ENCODE assay signal across 11 cellular contexts in genomic region chr21:37711294-37711844, GRCh38.
A peak's percentile ranks its signal among the peaks of the same experiment; 100 is the strongest.
DNase-seq lines count a peak whose midpoint lies in the region; ATAC-seq and TF ChIP-seq lines count a peak whose summit lies in the region.
"Had no signal": no experiment of that assay in that cellular context is flagged by ENCODE, and none has a peak within 500 bp of the region (broad histone marks: within the 10 kb centered on the region; RNA-seq: fewer than 3 reads in every experiment).

No MANE protein-coding gene starts in this region.

- in situ Hi-C loops in gastrocnemius medialis (cut with MboI; ENCODE audit: low sequenced_read_pairs in 4 of 4) = loop anchor here (10.0 to 25.0 kb wide), 4 partner anchors 101 to 651 kb away; no protein-coding TSS in a partner anchor

- no peaks in the 10 kb centered on the region for H3K9me3 ChIP-seq in gastrocnemius medialis

- H3K4me3 Mint-ChIP-seq in glutamatergic neuron (ENCODE audit: unreplicated experiment) = peak overlapping the region; percentile 81
- H3K4me3 Mint-ChIP-seq in T-helper 2 cell treated with Interferon-gamma antibody and Interleukin-4, amounts not matched to agents 5 μg/mL and 100 μg/mL, for 36 hours = no peak overlapping the region
- H3K4me3 Mint-ChIP-seq: CD14-positive monocyte had no signal

- H3K27me3 Mint-ChIP-seq in glutamatergic neuron (ENCODE audit: unreplicated experiment) = peaks cover 10% of the 10 kb centered on the region
- peaks cover 19% of the 10 kb centered on the region for H3K27me3 Mint-ChIP-seq in T-helper 2 cell treated with Interferon-gamma antibody and Interleukin-4, amounts not matched to agents 5 μg/mL and 100 μg/mL, for 36 hours (ENCODE audit: low read depth)

- no peak for ATAC-seq in gastrocnemius medialis
- ATAC-seq in HG03039 (IDR thresholded peaks at IDR 0.05; ENCODE audit: unreplicated experiment) = no peak

- peak; percentile 45 for DNase-seq in NAMALWA (ENCODE audit: low spot score)
- DNase-seq in NCI-H69 (lab: John Stamatoyannopoulos, UW) = peak; percentile 99
- no peak for DNase-seq in glutamatergic neuron
- DNase-seq in gastrocnemius medialis = no peak
- no peak for DNase-seq in T-helper 2 cell treated with Interferon-gamma antibody and Interleukin-4, amounts not matched to agents 5 μg/mL and 100 μg/mL, for 36 hours (ENCODE audit: low spot score)
- DNase-seq in germinal center (ENCODE audit: low spot score) = no peak
- DNase-seq: effector memory CD4-positive, alpha-beta T cell had no signal

- TF ChIP-seq CTCF in glutamatergic neuron (IDR thresholded peaks at IDR 0.05; ENCODE audit: partially characterized antibody, unreplicated experiment) (no peak), gastrocnemius medialis (IDR thresholded peaks at IDR 0.05 in 4 of 5, conservative IDR thresholded peaks at IDR 0.05 in 1 of 5) (no peak)

- no peak for TF ChIP-seq POLR2A in gastrocnemius medialis (IDR thresholded peaks at IDR 0.05)

- peaks cover 8 to 12% of the 10 kb centered on the region in 2 donors for H3K4me1 ChIP-seq in gastrocnemius medialis

- H3K27me3 ChIP-seq in gastrocnemius medialis = no peaks in the 10 kb centered on the region

- H3K4me3 ChIP-seq in gastrocnemius medialis = no peak overlapping the region

- H3K36me3 Mint-ChIP-seq in glutamatergic neuron (ENCODE audit: unreplicated experiment) = peaks cover 20% of the 10 kb centered on the region
- H3K36me3 Mint-ChIP-seq in T-helper 2 cell treated with Interferon-gamma antibody and Interleukin-4, amounts not matched to agents 5 μg/mL and 100 μg/mL, for 36 hours (ENCODE audit: low read depth) = no peaks in the 10 kb centered on the region
- H3K36me3 Mint-ChIP-seq: CD14-positive monocyte had no signal

- peaks cover 12% of the 10 kb centered on the region for H3K9me3 Mint-ChIP-seq in glutamatergic neuron (ENCODE audit: unreplicated experiment)
- no peaks in the 10 kb centered on the region for H3K9me3 Mint-ChIP-seq in T-helper 2 cell treated with Interferon-gamma antibody and Interleukin-4, amounts not matched to agents 5 μg/mL and 100 μg/mL, for 36 hours
- H3K9me3 Mint-ChIP-seq: CD14-positive monocyte had no signal

- intact Hi-C loops in gastrocnemius medialis (cut with DNase I; ENCODE audit: low total_unique reads) = loop anchor here (5.0 kb wide), 1 partner anchor 416 kb away; no protein-coding TSS in a partner anchor

- H3K4me1 Mint-ChIP-seq in glutamatergic neuron (ENCODE audit: low read depth, unreplicated experiment) = peaks cover 30% of the 10 kb centered on the region
- H3K4me1 Mint-ChIP-seq in T-helper 2 cell treated with Interferon-gamma antibody and Interleukin-4, amounts not matched to agents 5 μg/mL and 100 μg/mL, for 36 hours (ENCODE audit: low read depth) = no peaks in the 10 kb centered on the region
- H3K4me1 Mint-ChIP-seq: CD14-positive monocyte had no signal

- peak overlapping the region; percentile 8 to 42 (median 24) for H3K27ac ChIP-seq in gastrocnemius medialis
- H3K27ac ChIP-seq: WERI-Rb-1 had no signal

- H3K36me3 ChIP-seq in gastrocnemius medialis = no peaks in the 10 kb centered on the region
- H3K36me3 ChIP-seq: WERI-Rb-1 had no signal

- peak overlapping the region; percentile 92 for H3K27ac Mint-ChIP-seq in glutamatergic neuron (ENCODE audit: unreplicated experiment)
- no peak overlapping the region for H3K27ac Mint-ChIP-seq in T-helper 2 cell treated with Interferon-gamma antibody and Interleukin-4, amounts not matched to agents 5 μg/mL and 100 μg/mL, for 36 hours
- H3K27ac Mint-ChIP-seq: CD14-positive monocyte, progenitor cell of endocrine pancreas had no signal

Comparison
In these comparisons a context has a peak if more than half of its experiments do, and no peak if none do; other contexts are left out.
1. DNase-seq: peak in NAMALWA (single experiment) and NCI-H69 (single experiment); none in glutamatergic neuron (single experiment), gastrocnemius medialis (0 of 2), T-helper 2 cell treated with Interferon-gamma antibody and Interleukin-4, amounts not matched to agents 5 μg/mL and 100 μg/mL, for 36 hours (single experiment) and germinal center (single experiment).